In genomic region chr9:78158286-78158685, GRCh38 we compare ENCODE assay signal across 25 cellular contexts.
"Had no signal": no experiment of that assay in that cellular context is flagged by ENCODE, and none has a peak within 500 bp of the region (broad histone marks: within the 10 kb centered on the region; RNA-seq: fewer than 3 reads in every experiment).

No MANE protein-coding gene starts in this region.

- H3K27ac Mint-ChIP-seq: activated CD4-positive, alpha-beta T cell treated with anti-CD3 and anti-CD28 coated beads, Interleukin-2, amount 10 ng/mL, durations not matched to agents 24 days and 14 days; activated CD8-positive, alpha-beta T cell treated with anti-CD3 and anti-CD28 coated beads, Interleukin-2, amount 10 ng/mL, durations not matched to agents 7 days and 5 days; activated naive CD8-positive, alpha-beta T cell treated with anti-CD3 and anti-CD28 coated beads for 36 hours; brain; effector memory CD8-positive, alpha-beta T cell; WTC11 had no signal

- H3K4me1 Mint-ChIP-seq: activated CD4-positive, alpha-beta T cell treated with anti-CD3 and anti-CD28 coated beads, Interleukin-2, amount 10 ng/mL, durations not matched to agents 24 days and 14 days; activated naive CD8-positive, alpha-beta T cell treated with anti-CD3 and anti-CD28 coated beads for 36 hours; brain; central memory CD8-positive, alpha-beta T cell; neural crest cell; WTC11 had no signal

- H3K27me3 ChIP-seq: right lobe of liver, tibial nerve had no signal

- ATAC-seq: activated CD8-positive, alpha-beta T cell treated with anti-CD3 and anti-CD28 coated beads, Interleukin-2, amount 10 ng/mL, durations not matched to agents 7 days and 5 days; effector memory CD8-positive, alpha-beta T cell; psoas muscle; WTC11 had no signal

- H3K4me1 ChIP-seq: psoas muscle, right lobe of liver, tibial nerve had no signal

- H3K4me2 ChIP-seq: smooth muscle cell had no signal

- DNase-seq: activated CD4-positive, alpha-beta T cell treated with anti-CD3 and anti-CD28 coated beads, Interleukin-2, amount 10 ng/mL, durations not matched to agents 24 days and 14 days; activated CD8-positive, alpha-beta memory T cell treated with anti-CD3 and anti-CD28 coated beads, Interleukin-2, amount 50 U/mL, for 4 hours; activated CD8-positive, alpha-beta T cell treated with anti-CD3 and anti-CD28 coated beads, Interleukin-2, amount 10 ng/mL, durations not matched to agents 7 days and 5 days; activated effector memory CD4-positive, alpha-beta T cell treated with anti-CD3 and anti-CD28 coated beads, Interleukin-2, amount 50 U/mL, for 16 hours; activated naive CD8-positive, alpha-beta T cell treated with anti-CD3 and anti-CD28 coated beads for 36 hours; activated T-cell treated with anti-CD3 and anti-CD28 coated beads, Interleukin-2, amount 50 U/mL, for 48 hours; effector memory CD8-positive, alpha-beta T cell; midbrain; psoas muscle; right lobe of liver; stimulated activated CD4-positive, alpha-beta T cell treated with anti-CD3 and anti-CD28 coated beads, Interleukin-4, amount 100 ng/mL, for 4 hours; stimulated activated CD8-positive, alpha-beta memory T cell treated with anti-CD3 and anti-CD28 coated beads, Interleukin-4, amount 100 ng/mL, for 48 hours; stimulated activated naive CD4-positive, alpha-beta T cell treated with Interleukin-2 at 50 U/mL for 16 hours; substantia nigra; T-helper 1 cell; T1000 had no signal

- FAIRE-seq: islet of Langerhans had no signal

- H3K36me3 Mint-ChIP-seq: brain had no signal

- H3K27me3 Mint-ChIP-seq: activated naive CD8-positive, alpha-beta T cell treated with anti-CD3 and anti-CD28 coated beads for 36 hours had no signal

- H3K36me3 ChIP-seq: right lobe of liver, tibial nerve had no signal

- H3K4me3 Mint-ChIP-seq: activated CD4-positive, alpha-beta T cell treated with anti-CD3 and anti-CD28 coated beads, Interleukin-2, amount 10 ng/mL, durations not matched to agents 24 days and 14 days; activated CD8-positive, alpha-beta T cell treated with anti-CD3 and anti-CD28 coated beads, Interleukin-2, amount 10 ng/mL, durations not matched to agents 7 days and 5 days; activated naive CD8-positive, alpha-beta T cell treated with anti-CD3 and anti-CD28 coated beads for 36 hours; brain; central memory CD8-positive, alpha-beta T cell; effector memory CD8-positive, alpha-beta T cell; neural crest cell; WTC11 had no signal

- H3K4me3 ChIP-seq: lung, psoas muscle, right lobe of liver, smooth muscle cell, tibial nerve had no signal

- H3K27ac ChIP-seq: epithelial cell of prostate, psoas muscle, right lobe of liver, tibial nerve had no signal

- H3K9me3 ChIP-seq: psoas muscle, right lobe of liver had no signal
